Comparison of ENCODE assay signal across 1 cellular context in the genomic region with DNA sequence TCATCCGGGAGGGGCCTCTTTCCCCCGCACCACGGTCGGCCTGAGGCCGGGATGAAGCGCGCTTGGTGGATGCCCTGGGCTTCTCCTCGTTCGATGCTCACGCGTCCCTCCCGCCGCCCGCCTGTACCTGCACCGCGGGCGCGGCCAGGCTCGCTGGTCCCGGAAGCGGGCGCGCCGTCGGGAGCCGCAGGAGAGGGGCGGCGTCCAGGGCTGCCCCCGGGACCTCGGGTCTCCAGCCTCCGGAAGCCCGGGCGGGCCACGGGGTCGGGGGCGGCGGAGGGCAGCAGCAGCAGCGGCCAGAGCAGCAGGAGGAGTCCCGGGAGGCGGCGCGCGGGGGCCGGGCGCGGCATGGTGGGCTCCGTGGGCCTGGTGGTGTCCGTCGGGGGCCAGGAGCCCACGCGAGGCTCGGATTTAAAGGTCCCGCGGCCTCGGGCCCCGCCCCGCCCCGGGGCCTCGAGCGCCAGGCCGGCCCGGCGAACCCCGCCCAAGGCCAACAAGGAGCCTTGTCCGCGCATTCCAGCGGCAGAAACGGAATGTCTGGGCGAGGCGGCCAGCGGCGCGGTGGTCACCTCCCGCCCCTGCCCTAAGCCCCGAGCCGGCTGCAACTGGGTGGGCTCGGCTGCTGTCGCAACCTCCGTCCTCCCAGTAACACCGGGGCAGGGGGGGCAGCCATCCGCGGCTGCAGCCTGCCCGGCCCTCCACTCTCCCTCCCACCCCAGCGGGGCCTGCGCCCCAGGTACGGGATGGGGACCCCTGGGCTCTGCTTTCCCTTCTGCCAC.
TF ChIP-seq lines count a peak whose summit lies in the region.

A gene with protein sequence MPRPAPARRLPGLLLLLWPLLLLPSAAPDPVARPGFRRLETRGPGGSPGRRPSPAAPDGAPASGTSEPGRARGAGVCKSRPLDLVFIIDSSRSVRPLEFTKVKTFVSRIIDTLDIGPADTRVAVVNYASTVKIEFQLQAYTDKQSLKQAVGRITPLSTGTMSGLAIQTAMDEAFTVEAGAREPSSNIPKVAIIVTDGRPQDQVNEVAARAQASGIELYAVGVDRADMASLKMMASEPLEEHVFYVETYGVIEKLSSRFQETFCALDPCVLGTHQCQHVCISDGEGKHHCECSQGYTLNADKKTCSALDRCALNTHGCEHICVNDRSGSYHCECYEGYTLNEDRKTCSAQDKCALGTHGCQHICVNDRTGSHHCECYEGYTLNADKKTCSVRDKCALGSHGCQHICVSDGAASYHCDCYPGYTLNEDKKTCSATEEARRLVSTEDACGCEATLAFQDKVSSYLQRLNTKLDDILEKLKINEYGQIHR (minus strand): TSS at position 387 of the 779 bp plus-strand sequence. CDS start 37 bp downstream, at position 350.

TF ChIP-seq in HepG2, 621 proteins besides CTCF, POLR2A, EP300 and RAD21 (continued from another document and continues in another):
- TF ChIP-seq, protein P1, sequence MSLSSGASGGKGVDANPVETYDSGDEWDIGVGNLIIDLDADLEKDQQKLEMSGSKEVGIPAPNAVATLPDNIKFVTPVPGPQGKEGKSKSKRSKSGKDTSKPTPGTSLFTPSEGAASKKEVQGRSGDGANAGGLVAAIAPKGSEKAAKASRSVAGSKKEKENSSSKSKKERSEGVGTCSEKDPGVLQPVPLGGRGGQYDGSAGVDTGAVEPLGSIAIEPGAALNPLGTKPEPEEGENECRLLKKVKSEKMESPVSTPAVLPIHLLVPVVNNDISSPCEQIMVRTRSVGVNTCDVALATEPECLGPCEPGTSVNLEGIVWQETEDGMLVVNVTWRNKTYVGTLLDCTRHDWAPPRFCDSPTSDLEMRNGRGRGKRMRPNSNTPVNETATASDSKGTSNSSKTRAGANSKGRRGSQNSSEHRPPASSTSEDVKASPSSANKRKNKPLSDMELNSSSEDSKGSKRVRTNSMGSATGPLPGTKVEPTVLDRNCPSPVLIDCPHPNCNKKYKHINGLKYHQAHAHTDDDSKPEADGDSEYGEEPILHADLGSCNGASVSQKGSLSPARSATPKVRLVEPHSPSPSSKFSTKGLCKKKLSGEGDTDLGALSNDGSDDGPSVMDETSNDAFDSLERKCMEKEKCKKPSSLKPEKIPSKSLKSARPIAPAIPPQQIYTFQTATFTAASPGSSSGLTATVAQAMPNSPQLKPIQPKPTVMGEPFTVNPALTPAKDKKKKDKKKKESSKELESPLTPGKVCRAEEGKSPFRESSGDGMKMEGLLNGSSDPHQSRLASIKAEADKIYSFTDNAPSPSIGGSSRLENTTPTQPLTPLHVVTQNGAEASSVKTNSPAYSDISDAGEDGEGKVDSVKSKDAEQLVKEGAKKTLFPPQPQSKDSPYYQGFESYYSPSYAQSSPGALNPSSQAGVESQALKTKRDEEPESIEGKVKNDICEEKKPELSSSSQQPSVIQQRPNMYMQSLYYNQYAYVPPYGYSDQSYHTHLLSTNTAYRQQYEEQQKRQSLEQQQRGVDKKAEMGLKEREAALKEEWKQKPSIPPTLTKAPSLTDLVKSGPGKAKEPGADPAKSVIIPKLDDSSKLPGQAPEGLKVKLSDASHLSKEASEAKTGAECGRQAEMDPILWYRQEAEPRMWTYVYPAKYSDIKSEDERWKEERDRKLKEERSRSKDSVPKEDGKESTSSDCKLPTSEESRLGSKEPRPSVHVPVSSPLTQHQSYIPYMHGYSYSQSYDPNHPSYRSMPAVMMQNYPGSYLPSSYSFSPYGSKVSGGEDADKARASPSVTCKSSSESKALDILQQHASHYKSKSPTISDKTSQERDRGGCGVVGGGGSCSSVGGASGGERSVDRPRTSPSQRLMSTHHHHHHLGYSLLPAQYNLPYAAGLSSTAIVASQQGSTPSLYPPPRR (CRISPR knock-in tag; IDR thresholded peaks at IDR 0.05; ENCODE audit: borderline replicate concordance) = no peak
- TF ChIP-seq ZNF768 (CRISPR knock-in tag; IDR thresholded peaks at IDR 0.05) = no peak; the same call in none of the 2 replicates
- TF ChIP-seq, protein P2, sequence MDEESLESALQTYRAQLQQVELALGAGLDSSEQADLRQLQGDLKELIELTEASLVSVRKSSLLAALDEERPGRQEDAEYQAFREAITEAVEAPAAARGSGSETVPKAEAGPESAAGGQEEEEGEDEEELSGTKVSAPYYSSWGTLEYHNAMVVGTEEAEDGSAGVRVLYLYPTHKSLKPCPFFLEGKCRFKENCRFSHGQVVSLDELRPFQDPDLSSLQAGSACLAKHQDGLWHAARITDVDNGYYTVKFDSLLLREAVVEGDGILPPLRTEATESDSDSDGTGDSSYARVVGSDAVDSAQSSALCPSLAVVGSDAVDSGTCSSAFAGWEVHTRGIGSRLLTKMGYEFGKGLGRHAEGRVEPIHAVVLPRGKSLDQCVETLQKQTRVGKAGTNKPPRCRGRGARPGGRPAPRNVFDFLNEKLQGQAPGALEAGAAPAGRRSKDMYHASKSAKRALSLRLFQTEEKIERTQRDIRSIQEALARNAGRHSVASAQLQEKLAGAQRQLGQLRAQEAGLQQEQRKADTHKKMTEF (CRISPR knock-in tag; IDR thresholded peaks at IDR 0.05) = peak; percentile 80; the same call in 1 of the 2 replicates
- TF ChIP-seq, protein P3, sequence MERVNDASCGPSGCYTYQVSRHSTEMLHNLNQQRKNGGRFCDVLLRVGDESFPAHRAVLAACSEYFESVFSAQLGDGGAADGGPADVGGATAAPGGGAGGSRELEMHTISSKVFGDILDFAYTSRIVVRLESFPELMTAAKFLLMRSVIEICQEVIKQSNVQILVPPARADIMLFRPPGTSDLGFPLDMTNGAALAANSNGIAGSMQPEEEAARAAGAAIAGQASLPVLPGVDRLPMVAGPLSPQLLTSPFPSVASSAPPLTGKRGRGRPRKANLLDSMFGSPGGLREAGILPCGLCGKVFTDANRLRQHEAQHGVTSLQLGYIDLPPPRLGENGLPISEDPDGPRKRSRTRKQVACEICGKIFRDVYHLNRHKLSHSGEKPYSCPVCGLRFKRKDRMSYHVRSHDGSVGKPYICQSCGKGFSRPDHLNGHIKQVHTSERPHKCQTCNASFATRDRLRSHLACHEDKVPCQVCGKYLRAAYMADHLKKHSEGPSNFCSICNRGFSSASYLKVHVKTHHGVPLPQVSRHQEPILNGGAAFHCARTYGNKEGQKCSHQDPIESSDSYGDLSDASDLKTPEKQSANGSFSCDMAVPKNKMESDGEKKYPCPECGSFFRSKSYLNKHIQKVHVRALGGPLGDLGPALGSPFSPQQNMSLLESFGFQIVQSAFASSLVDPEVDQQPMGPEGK (CRISPR knock-in tag; IDR thresholded peaks at IDR 0.05) = peak; percentile 28; the same call in 1 of the 2 replicates
- TF ChIP-seq SALL1 (CRISPR knock-in tag; IDR thresholded peaks at IDR 0.05) = peak; percentile 51
- TF ChIP-seq PHF20 (CRISPR knock-in tag; IDR thresholded peaks at IDR 0.05) = peak; percentile 57
- TF ChIP-seq ZKSCAN1 (IDR thresholded peaks at IDR 0.05; ENCODE audit: low read length) = no peak
- no peak for TF ChIP-seq ZMYM2 (CRISPR knock-in tag; IDR thresholded peaks at IDR 0.05)
- no peak for TF ChIP-seq KLF9 (CRISPR knock-in tag; IDR thresholded peaks at IDR 0.05; ENCODE audit: low read depth)
- TF ChIP-seq KMT2A (CRISPR knock-in tag; IDR thresholded peaks at IDR 0.05) = no peak
- no peak for TF ChIP-seq DMAP1 (CRISPR knock-in tag; IDR thresholded peaks at IDR 0.05)
- TF ChIP-seq YY1 (IDR thresholded peaks at IDR 0.05; ENCODE audit: insufficient read depth, insufficient replicate concordance, low read depth, low read length) = peak; percentile 58
- peak; percentile 10; the same call in 1 of the 2 replicates for TF ChIP-seq ARNT2 (CRISPR knock-in tag; IDR thresholded peaks at IDR 0.05; ENCODE audit: low read depth)
- 0 out of 2 replicates have a peak, but pooled peaks have one; percentile 66 for TF ChIP-seq ZNF224 (CRISPR knock-in tag; IDR thresholded peaks at IDR 0.05)
- TF ChIP-seq TGIF2 (CRISPR knock-in tag; IDR thresholded peaks at IDR 0.05) = peak; percentile 63; the same call in 1 of the 2 replicates
- TF ChIP-seq, protein P4, sequence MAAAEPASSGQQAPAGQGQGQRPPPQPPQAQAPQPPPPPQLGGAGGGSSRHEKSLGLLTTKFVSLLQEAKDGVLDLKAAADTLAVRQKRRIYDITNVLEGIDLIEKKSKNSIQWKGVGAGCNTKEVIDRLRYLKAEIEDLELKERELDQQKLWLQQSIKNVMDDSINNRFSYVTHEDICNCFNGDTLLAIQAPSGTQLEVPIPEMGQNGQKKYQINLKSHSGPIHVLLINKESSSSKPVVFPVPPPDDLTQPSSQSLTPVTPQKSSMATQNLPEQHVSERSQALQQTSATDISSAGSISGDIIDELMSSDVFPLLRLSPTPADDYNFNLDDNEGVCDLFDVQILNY (CRISPR knock-in tag; conservative IDR thresholded peaks at IDR 0.05) = peak; percentile 67
- TF ChIP-seq JDP2 (CRISPR knock-in tag; IDR thresholded peaks at IDR 0.05; ENCODE audit: borderline replicate concordance) = no peak
- TF ChIP-seq NFKB2 (CRISPR knock-in tag; IDR thresholded peaks at IDR 0.05; ENCODE audit: borderline replicate concordance) = no peak
- TF ChIP-seq, protein P5, sequence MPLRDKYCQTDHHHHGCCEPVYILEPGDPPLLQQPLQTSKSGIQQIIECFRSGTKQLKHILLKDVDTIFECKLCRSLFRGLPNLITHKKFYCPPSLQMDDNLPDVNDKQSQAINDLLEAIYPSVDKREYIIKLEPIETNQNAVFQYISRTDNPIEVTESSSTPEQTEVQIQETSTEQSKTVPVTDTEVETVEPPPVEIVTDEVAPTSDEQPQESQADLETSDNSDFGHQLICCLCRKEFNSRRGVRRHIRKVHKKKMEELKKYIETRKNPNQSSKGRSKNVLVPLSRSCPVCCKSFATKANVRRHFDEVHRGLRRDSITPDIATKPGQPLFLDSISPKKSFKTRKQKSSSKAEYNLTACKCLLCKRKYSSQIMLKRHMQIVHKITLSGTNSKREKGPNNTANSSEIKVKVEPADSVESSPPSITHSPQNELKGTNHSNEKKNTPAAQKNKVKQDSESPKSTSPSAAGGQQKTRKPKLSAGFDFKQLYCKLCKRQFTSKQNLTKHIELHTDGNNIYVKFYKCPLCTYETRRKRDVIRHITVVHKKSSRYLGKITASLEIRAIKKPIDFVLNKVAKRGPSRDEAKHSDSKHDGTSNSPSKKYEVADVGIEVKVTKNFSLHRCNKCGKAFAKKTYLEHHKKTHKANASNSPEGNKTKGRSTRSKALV (CRISPR knock-in tag; IDR thresholded peaks at IDR 0.05) = peak; percentile 33; the same call in 1 of the 2 replicates
- 0 out of 2 replicates have a peak, but pooled peaks have one; percentile 50 for TF ChIP-seq KDM3A (CRISPR knock-in tag; IDR thresholded peaks at IDR 0.05; ENCODE audit: low read depth)
- TF ChIP-seq ZNF12 (CRISPR knock-in tag; IDR thresholded peaks at IDR 0.05) = no peak
- TF ChIP-seq, protein P6, sequence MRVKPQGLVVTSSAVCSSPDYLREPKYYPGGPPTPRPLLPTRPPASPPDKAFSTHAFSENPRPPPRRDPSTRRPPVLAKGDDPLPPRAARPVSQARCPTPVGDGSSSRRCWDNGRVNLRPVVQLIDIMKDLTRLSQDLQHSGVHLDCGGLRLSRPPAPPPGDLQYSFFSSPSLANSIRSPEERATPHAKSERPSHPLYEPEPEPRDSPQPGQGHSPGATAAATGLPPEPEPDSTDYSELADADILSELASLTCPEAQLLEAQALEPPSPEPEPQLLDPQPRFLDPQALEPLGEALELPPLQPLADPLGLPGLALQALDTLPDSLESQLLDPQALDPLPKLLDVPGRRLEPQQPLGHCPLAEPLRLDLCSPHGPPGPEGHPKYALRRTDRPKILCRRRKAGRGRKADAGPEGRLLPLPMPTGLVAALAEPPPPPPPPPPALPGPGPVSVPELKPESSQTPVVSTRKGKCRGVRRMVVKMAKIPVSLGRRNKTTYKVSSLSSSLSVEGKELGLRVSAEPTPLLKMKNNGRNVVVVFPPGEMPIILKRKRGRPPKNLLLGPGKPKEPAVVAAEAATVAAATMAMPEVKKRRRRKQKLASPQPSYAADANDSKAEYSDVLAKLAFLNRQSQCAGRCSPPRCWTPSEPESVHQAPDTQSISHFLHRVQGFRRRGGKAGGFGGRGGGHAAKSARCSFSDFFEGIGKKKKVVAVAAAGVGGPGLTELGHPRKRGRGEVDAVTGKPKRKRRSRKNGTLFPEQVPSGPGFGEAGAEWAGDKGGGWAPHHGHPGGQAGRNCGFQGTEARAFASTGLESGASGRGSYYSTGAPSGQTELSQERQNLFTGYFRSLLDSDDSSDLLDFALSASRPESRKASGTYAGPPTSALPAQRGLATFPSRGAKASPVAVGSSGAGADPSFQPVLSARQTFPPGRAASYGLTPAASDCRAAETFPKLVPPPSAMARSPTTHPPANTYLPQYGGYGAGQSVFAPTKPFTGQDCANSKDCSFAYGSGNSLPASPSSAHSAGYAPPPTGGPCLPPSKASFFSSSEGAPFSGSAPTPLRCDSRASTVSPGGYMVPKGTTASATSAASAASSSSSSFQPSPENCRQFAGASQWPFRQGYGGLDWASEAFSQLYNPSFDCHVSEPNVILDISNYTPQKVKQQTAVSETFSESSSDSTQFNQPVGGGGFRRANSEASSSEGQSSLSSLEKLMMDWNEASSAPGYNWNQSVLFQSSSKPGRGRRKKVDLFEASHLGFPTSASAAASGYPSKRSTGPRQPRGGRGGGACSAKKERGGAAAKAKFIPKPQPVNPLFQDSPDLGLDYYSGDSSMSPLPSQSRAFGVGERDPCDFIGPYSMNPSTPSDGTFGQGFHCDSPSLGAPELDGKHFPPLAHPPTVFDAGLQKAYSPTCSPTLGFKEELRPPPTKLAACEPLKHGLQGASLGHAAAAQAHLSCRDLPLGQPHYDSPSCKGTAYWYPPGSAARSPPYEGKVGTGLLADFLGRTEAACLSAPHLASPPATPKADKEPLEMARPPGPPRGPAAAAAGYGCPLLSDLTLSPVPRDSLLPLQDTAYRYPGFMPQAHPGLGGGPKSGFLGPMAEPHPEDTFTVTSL (CRISPR knock-in tag; IDR thresholded peaks at IDR 0.05; ENCODE audit: borderline replicate concordance) = no peak
- TF ChIP-seq, protein P7, sequence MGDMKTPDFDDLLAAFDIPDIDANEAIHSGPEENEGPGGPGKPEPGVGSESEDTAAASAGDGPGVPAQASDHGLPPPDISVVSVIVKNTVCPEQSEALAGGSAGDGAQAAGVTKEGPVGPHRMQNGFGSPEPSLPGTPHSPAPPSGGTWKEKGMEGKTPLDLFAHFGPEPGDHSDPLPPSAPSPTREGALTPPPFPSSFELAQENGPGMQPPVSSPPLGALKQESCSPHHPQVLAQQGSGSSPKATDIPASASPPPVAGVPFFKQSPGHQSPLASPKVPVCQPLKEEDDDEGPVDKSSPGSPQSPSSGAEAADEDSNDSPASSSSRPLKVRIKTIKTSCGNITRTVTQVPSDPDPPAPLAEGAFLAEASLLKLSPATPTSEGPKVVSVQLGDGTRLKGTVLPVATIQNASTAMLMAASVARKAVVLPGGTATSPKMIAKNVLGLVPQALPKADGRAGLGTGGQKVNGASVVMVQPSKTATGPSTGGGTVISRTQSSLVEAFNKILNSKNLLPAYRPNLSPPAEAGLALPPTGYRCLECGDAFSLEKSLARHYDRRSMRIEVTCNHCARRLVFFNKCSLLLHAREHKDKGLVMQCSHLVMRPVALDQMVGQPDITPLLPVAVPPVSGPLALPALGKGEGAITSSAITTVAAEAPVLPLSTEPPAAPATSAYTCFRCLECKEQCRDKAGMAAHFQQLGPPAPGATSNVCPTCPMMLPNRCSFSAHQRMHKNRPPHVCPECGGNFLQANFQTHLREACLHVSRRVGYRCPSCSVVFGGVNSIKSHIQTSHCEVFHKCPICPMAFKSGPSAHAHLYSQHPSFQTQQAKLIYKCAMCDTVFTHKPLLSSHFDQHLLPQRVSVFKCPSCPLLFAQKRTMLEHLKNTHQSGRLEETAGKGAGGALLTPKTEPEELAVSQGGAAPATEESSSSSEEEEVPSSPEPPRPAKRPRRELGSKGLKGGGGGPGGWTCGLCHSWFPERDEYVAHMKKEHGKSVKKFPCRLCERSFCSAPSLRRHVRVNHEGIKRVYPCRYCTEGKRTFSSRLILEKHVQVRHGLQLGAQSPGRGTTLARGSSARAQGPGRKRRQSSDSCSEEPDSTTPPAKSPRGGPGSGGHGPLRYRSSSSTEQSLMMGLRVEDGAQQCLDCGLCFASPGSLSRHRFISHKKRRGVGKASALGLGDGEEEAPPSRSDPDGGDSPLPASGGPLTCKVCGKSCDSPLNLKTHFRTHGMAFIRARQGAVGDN (CRISPR knock-in tag; IDR thresholded peaks at IDR 0.05) = peak; percentile 89
